In the genomic region with DNA sequence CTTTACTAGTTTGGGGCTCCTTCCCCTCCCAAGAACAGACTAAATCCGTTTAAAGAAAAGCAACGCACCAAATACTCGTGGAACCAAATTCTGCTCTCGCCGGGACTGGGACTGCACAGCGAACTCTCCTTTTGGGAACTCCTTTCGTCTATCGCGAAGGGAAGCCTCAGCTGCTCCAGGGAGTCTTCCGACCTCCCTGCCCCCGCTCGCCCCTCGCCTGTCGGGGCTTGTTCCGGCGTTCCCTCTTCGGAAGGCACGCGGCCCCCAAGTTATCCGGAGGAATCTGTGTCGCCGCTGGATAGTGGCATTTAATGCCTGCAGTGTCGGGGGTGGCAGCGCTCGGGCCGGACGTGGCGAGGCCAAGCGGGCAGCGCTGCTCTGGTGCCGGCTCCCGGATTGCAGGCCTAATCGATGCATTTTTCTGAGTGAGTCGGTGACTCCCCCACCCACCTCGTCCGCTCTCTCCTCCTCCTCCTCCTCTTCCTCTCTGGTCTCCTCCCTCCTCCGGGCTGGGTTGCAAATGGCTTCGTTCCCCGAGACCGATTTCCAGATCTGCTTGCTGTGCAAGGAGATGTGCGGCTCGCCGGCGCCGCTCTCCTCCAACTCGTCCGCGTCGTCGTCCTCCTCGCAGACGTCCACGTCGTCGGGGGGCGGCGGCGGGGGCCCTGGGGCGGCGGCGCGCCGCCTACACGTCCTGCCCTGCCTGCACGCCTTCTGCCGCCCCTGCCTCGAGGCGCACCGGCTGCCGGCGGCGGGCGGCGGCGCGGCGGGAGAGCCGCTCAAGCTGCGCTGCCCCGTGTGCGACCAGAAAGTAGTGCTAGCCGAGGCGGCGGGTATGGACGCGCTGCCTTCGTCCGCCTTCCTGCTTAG, we compare ENCODE assay signal across 8 cellular contexts. TPM values are rescaled to one million over a fixed set of nuclear protein-coding genes. Genes with fewer than 3 reads are reported as not detected.
DNase-seq lines count a peak whose midpoint lies in the region; ATAC-seq, FAIRE-seq and TF ChIP-seq lines count a peak whose summit lies in the region.

A gene (plus strand): TSS at position 437 of the 870 bp plus-strand sequence. CDS start 84 bp downstream, at position 521.

- CTCF ChIA-PET in WTC11 (lab: Charles Lee) = interaction anchor here (0.5 to 0.6 kb wide), 2 partner anchors 9 to 37 kb away, joined by 3 read pairs; no protein-coding TSS in a partner anchor

- no peak within 1 kb of the TSS for H3K9ac ChIP-seq in skeletal muscle satellite cell (ENCODE audit: low read depth, low read length)

- peaks cover 17% of the 10 kb centered on the region for H3K4me1 ChIP-seq in skeletal muscle satellite cell (ENCODE audit: control insufficient read depth, insufficient read depth, low read length)

- H3K4me3 ChIP-seq in skeletal muscle satellite cell (ENCODE audit: low read length) = peak within 1 kb of the TSS; percentile 63

- peak within 1 kb of the TSS; percentile 84 for H3K4me3 Mint-ChIP-seq in activated CD4-positive, alpha-beta T cell treated with anti-CD3 and anti-CD28 coated beads, Interleukin-2, amount 10 ng/mL, durations not matched to agents 24 days and 14 days
- peak within 1 kb of the TSS; percentile 100 for H3K4me3 Mint-ChIP-seq in WTC11

- no peak for FAIRE-seq in H54 (lab: Jason Lieb, UNC)

- no peak for TF ChIP-seq CTCF in WTC11 (IDR thresholded peaks at IDR 0.05)

- peak within 1 kb of the TSS; percentile 79 for H3K4me2 ChIP-seq in skeletal muscle satellite cell (ENCODE audit: low read length)

- TF ChIP-seq POLR2A in H54 (IDR thresholded peaks at IDR 0.05; ENCODE audit: low read depth, low read length) = no peak

- ATAC-seq in WTC11 = no peak
- ATAC-seq in GM18517 (IDR thresholded peaks at IDR 0.05; ENCODE audit: unreplicated experiment) = no peak

- no peaks in the 10 kb centered on the region for H3K36me3 ChIP-seq in skeletal muscle satellite cell (ENCODE audit: insufficient read depth, low read length)

- intact Hi-C loops in activated CD4-positive, alpha-beta T cell treated with anti-CD3 and anti-CD28 coated beads, Interleukin-2, amount 10 ng/mL, durations not matched to agents 24 days and 14 days (cut with micrococcal nuclease) = loop anchor here (1.0 to 5.0 kb wide), 2 partner anchors 36 to 65 kb away; no protein-coding TSS in a partner anchor

- peaks cover 16% of the 10 kb centered on the region for H3K9me3 ChIP-seq in skeletal muscle satellite cell (replicated peaks; ENCODE audit: low read length)

- peaks cover 68% of the 10 kb centered on the region for H3K27me3 Mint-ChIP-seq in activated CD4-positive, alpha-beta T cell treated with anti-CD3 and anti-CD28 coated beads, Interleukin-2, amount 10 ng/mL, durations not matched to agents 24 days and 14 days
- H3K27me3 Mint-ChIP-seq in WTC11 (ENCODE audit: low read depth) = peaks cover 7% of the 10 kb centered on the region; the same call in 1 of the 2 replicates

- POLR2A ChIA-PET in WTC11 (lab: Charles Lee) = interaction anchor here (0.5 to 3.4 kb wide), 10 partner anchors 16 to 248 kb away, joined by 3 to 34 read pairs (median 4); no protein-coding TSS in a partner anchor

- peak within 1 kb of the TSS; percentile 88 for H3K27ac Mint-ChIP-seq in activated CD4-positive, alpha-beta T cell treated with anti-CD3 and anti-CD28 coated beads, Interleukin-2, amount 10 ng/mL, durations not matched to agents 24 days and 14 days
- H3K27ac Mint-ChIP-seq in WTC11 = peak within 1 kb of the TSS; percentile 97

- peaks cover 14% of the 10 kb centered on the region for H3K4me1 Mint-ChIP-seq in activated CD4-positive, alpha-beta T cell treated with anti-CD3 and anti-CD28 coated beads, Interleukin-2, amount 10 ng/mL, durations not matched to agents 24 days and 14 days
- peaks cover 44% of the 10 kb centered on the region for H3K4me1 Mint-ChIP-seq in WTC11

- no peaks in the 10 kb centered on the region for H3K9me3 Mint-ChIP-seq in activated CD4-positive, alpha-beta T cell treated with anti-CD3 and anti-CD28 coated beads, Interleukin-2, amount 10 ng/mL, durations not matched to agents 24 days and 14 days
- H3K9me3 Mint-ChIP-seq in WTC11 = no peaks in the 10 kb centered on the region

- peaks cover 5% of the 10 kb centered on the region for H3K36me3 Mint-ChIP-seq in activated CD4-positive, alpha-beta T cell treated with anti-CD3 and anti-CD28 coated beads, Interleukin-2, amount 10 ng/mL, durations not matched to agents 24 days and 14 days (ENCODE audit: low read depth)
- peaks cover 48% of the 10 kb centered on the region for H3K36me3 Mint-ChIP-seq in WTC11

- DNase-seq in activated CD4-positive, alpha-beta T cell treated with anti-CD3 and anti-CD28 coated beads, Interleukin-2, amount 10 ng/mL, durations not matched to agents 24 days and 14 days = peak; percentile 64
- no peak for DNase-seq in activated CD4-positive, alpha-beta T cell treated with anti-CD3 and anti-CD28 coated beads for 1 hour
- DNase-seq in WTC11 (ENCODE audit: low spot score) (no peak), foreskin melanocyte (peak; percentile 24), OCI-M2 (lab: John Stamatoyannopoulos, UW; ENCODE audit: unreplicated experiment) (no peak), H54 (ENCODE audit: insufficient read length, low spot score) (no peak)

- H3K27me3 ChIP-seq in skeletal muscle satellite cell (ENCODE audit: control insufficient read depth, insufficient read depth, low read length) = peaks cover 91% of the 10 kb centered on the region

TF ChIP-seq in WTC11, 78 proteins besides CTCF, POLR2A, EP300 and RAD21 (continues in another document):
- TF ChIP-seq NFE2L1 (CRISPR knock-in tag; IDR thresholded peaks at IDR 0.05) = no peak
- TF ChIP-seq, protein P1, sequence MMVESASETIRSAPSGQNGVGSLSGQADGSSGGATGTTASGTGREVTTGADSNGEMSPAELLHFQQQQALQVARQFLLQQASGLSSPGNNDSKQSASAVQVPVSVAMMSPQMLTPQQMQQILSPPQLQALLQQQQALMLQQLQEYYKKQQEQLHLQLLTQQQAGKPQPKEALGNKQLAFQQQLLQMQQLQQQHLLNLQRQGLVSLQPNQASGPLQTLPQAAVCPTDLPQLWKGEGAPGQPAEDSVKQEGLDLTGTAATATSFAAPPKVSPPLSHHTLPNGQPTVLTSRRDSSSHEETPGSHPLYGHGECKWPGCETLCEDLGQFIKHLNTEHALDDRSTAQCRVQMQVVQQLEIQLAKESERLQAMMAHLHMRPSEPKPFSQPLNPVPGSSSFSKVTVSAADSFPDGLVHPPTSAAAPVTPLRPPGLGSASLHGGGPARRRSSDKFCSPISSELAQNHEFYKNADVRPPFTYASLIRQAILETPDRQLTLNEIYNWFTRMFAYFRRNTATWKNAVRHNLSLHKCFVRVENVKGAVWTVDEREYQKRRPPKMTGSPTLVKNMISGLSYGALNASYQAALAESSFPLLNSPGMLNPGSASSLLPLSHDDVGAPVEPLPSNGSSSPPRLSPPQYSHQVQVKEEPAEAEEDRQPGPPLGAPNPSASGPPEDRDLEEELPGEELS (CRISPR knock-in tag; IDR thresholded peaks at IDR 0.05) = no peak
- TF ChIP-seq, protein P2, sequence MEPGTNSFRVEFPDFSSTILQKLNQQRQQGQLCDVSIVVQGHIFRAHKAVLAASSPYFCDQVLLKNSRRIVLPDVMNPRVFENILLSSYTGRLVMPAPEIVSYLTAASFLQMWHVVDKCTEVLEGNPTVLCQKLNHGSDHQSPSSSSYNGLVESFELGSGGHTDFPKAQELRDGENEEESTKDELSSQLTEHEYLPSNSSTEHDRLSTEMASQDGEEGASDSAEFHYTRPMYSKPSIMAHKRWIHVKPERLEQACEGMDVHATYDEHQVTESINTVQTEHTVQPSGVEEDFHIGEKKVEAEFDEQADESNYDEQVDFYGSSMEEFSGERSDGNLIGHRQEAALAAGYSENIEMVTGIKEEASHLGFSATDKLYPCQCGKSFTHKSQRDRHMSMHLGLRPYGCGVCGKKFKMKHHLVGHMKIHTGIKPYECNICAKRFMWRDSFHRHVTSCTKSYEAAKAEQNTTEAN (CRISPR knock-in tag; IDR thresholded peaks at IDR 0.05) = no peak
- TF ChIP-seq, protein P3, sequence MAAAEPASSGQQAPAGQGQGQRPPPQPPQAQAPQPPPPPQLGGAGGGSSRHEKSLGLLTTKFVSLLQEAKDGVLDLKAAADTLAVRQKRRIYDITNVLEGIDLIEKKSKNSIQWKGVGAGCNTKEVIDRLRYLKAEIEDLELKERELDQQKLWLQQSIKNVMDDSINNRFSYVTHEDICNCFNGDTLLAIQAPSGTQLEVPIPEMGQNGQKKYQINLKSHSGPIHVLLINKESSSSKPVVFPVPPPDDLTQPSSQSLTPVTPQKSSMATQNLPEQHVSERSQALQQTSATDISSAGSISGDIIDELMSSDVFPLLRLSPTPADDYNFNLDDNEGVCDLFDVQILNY (CRISPR knock-in tag; IDR thresholded peaks at IDR 0.05) = no peak
- TF ChIP-seq ELF4 (CRISPR knock-in tag; IDR thresholded peaks at IDR 0.05; ENCODE audit: low read depth) = no peak
- TF ChIP-seq GTF2I (CRISPR knock-in tag; conservative IDR thresholded peaks at IDR 0.05) = no peak
- no peak for TF ChIP-seq TCF7 (CRISPR knock-in tag; IDR thresholded peaks at IDR 0.05; ENCODE audit: low read depth)
- no peak; the same call in 1 of the 2 replicates for TF ChIP-seq FOXP1 (CRISPR knock-in tag; IDR thresholded peaks at IDR 0.05; ENCODE audit: borderline replicate concordance)
- TF ChIP-seq, protein P4, sequence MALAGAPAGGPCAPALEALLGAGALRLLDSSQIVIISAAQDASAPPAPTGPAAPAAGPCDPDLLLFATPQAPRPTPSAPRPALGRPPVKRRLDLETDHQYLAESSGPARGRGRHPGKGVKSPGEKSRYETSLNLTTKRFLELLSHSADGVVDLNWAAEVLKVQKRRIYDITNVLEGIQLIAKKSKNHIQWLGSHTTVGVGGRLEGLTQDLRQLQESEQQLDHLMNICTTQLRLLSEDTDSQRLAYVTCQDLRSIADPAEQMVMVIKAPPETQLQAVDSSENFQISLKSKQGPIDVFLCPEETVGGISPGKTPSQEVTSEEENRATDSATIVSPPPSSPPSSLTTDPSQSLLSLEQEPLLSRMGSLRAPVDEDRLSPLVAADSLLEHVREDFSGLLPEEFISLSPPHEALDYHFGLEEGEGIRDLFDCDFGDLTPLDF (CRISPR knock-in tag; IDR thresholded peaks at IDR 0.05) = no peak
- TF ChIP-seq, protein P5, sequence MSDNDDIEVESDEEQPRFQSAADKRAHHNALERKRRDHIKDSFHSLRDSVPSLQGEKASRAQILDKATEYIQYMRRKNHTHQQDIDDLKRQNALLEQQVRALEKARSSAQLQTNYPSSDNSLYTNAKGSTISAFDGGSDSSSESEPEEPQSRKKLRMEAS (CRISPR knock-in tag; IDR thresholded peaks at IDR 0.05) = no peak; the same call in 1 of the 2 replicates
- no peak for TF ChIP-seq ZNF396 (CRISPR knock-in tag; IDR thresholded peaks at IDR 0.05; ENCODE audit: borderline replicate concordance)

RNA-seq across cellular contexts. Expression of the gene that starts here (rescaled TPM):
- 0.05 and 0.07 TPM in 2 replicates for total RNA-seq in activated CD4-positive, alpha-beta T cell treated with anti-CD3 and anti-CD28 coated beads, Interleukin-2, amount 10 ng/mL, durations not matched to agents 24 days and 14 days
- 237 to 274 TPM (median 238 TPM) in 3 replicates for total RNA-seq in WTC11 (2021)
- total RNA-seq in skeletal muscle satellite cell (2012; rRNA removed) = not detected in 2 replicates

Comparison
In these comparisons a context has a peak if more than half of its experiments do, and no peak if none do; other contexts are left out.
1. RNA of the gene that starts here (total RNA-seq): 237 to 274 TPM in WTC11; 0.05 to 0.07 TPM in activated CD4-positive, alpha-beta T cell treated with anti-CD3 and anti-CD28 coated beads, Interleukin-2, amount 10 ng/mL, durations not matched to agents 24 days and 14 days; every median in the first group is over 100 times any median in the second.
2. Peak in DNase-seq in activated CD4-positive, alpha-beta T cell treated with anti-CD3 and anti-CD28 coated beads, Interleukin-2, amount 10 ng/mL, durations not matched to agents 24 days and 14 days; RNA of the gene not detected or under 1 TPM.